ENCODE assay signal across 31 cellular contexts in the genomic region with DNA sequence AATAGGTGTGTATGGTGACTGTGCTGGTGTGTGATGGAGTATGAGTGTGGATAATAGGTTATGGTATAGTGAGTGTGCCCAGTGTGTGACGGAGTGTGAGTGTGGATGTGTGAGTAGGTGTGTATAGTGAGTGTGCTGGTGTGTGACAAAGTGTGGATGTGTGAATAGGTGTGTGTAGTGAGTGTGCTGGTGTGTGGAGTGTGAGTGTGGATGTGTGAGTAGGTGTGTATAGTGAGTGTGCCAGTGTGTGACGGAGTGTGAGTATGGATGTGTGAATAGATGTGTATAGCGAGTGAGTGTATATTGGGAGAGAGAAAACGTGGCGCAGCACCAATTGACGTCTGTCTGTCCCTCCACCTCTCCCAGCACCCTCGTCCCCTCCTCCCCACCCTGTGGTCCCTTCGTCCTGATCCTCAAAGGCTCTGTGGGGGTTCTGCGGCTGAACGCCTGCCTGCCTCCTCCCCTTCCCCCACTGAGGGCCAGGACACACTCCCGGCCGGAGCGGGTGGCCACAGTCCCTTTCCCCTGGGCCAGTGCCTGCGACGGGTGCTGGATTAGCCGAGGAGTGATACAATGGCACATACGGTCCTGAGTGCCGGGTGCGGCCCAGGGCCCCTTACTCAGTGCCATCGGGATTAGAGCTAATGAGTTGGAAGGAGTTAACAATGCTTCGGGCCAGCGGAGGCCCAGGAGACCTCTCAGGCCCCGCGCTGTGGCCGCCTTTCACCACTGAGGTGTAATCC.
DNase-seq lines count a peak whose midpoint lies in the region; ATAC-seq, FAIRE-seq and TF ChIP-seq lines count a peak whose summit lies in the region.
"Had no signal": no experiment of that assay in that cellular context is flagged by ENCODE, and none has a peak within 500 bp of the region (broad histone marks: within the 10 kb centered on the region; RNA-seq: fewer than 3 reads in every experiment).

No MANE protein-coding gene starts in this region.

- H3K4me3 ChIP-seq in astrocyte (ENCODE audit: insufficient read depth, low read depth, low read length) (no peak overlapping the region), A673 (ENCODE audit: low read depth, low read length, poor library complexity, severe bottlenecking) (no peak overlapping the region)
- H3K4me3 ChIP-seq: adrenal gland, upper lobe of left lung had no signal

- ATAC-seq in stimulated activated effector memory CD8-positive, alpha-beta T cell treated with anti-CD3 and anti-CD28 coated beads, Interleukin-12 subunit alpha, Interleukin-12 subunit beta, amount 100 ng/mL, for 72 hours, result peak; percentile 34

- intact Hi-C loops in A673 (cut with micrococcal nuclease; ENCODE audit: unreplicated experiment), result no loop called here

- peaks cover 21% of the 10 kb centered on the region for H3K27me3 Mint-ChIP-seq in astrocyte (ENCODE audit: low read depth, unreplicated experiment)

- peaks cover 1% of the 10 kb centered on the region for H3K36me3 Mint-ChIP-seq in astrocyte (ENCODE audit: low read depth, unreplicated experiment)
- no peaks in the 10 kb centered on the region for H3K36me3 Mint-ChIP-seq in stimulated activated effector memory CD8-positive, alpha-beta T cell treated with anti-CD3 and anti-CD28 coated beads, Interleukin-12 subunit alpha, Interleukin-12 subunit beta, amount 100 ng/mL, for 72 hours
- H3K36me3 Mint-ChIP-seq: brain, natural killer cell had no signal

- no peak overlapping the region for H3K27ac ChIP-seq in astrocyte (ENCODE audit: low read depth, low read length)
- no peak overlapping the region for H3K27ac ChIP-seq in RWPE1
- H3K27ac ChIP-seq in A673 (ENCODE audit: low read depth, low read length, poor library complexity, severe bottlenecking), result no peak overlapping the region
- H3K27ac ChIP-seq: 22Rv1, adrenal gland, upper lobe of left lung had no signal

- DNase-seq in NCI-H2171 treated with DMSO at 0.1 percent for 48 hours (lab: John Stamatoyannopoulos, UW), result peak; percentile 31
- no peak for DNase-seq in NCI-H2171 (lab: John Stamatoyannopoulos, UW)
- DNase-seq in astrocyte (ENCODE audit: low read depth), result peak; percentile 4
- peak; percentile 26 for DNase-seq in left kidney (ENCODE audit: low read depth, low spot score)
- no peak for DNase-seq in stimulated activated effector memory CD8-positive, alpha-beta T cell treated with anti-CD3 and anti-CD28 coated beads, Interleukin-12 subunit alpha, Interleukin-12 subunit beta, amount 100 ng/mL, for 72 hours (ENCODE audit: low spot score in 2 of 2)
- no peak for DNase-seq in activated naive CD4-positive, alpha-beta T cell treated with Interleukin-2 at 50 U/mL for 16 hours
- DNase-seq in RWPE1 (ENCODE audit: low spot score), result no peak
- DNase-seq in A673 (ENCODE audit: low spot score), result no peak
- DNase-seq: activated CD4-positive, alpha-beta T cell treated with anti-CD3 and anti-CD28 coated beads for 48 hours; activated T-cell treated with anti-CD3 and anti-CD28 coated beads, Interleukin-2, amount 50 U/mL, for 48 hours; adrenal gland; C1 segment of cervical spinal cord; Caco-2; DMS53; endodermal cell; HFFc6; KG1; kidney; natural killer cell; NCI-H1092 treated with DMSO at 0.1 percent for 48 hours; NCI-H187; NCI-H526 treated with DMSO at 0.1 percent for 48 hours; SHP77; stimulated activated CD4-positive, alpha-beta T cell treated with anti-CD3 and anti-CD28 coated beads, Interleukin-15, amount 100 ng/mL, for 24 hours; stimulated activated CD4-positive, alpha-beta T cell treated with anti-CD3 and anti-CD28 coated beads, Interleukin-4, amount 100 ng/mL, for 4 hours; substantia nigra; T-helper 9 cell had no signal

- BruUV-seq in A673 (replicated peaks; lab: Mats Ljungman, UMichigan), result no TSS peak

- H2AFZ ChIP-seq in astrocyte (ENCODE audit: low read depth, low read length), result peak overlapping the region; percentile 47

- no peak overlapping the region for H3K27ac Mint-ChIP-seq in astrocyte (ENCODE audit: unreplicated experiment)
- no peak overlapping the region for H3K27ac Mint-ChIP-seq in stimulated activated effector memory CD8-positive, alpha-beta T cell treated with anti-CD3 and anti-CD28 coated beads, Interleukin-12 subunit alpha, Interleukin-12 subunit beta, amount 100 ng/mL, for 72 hours
- H3K27ac Mint-ChIP-seq: dendritic cell treated with granulocyte-macrophage colony-stimulating factor and Interleukin-4, amounts not matched to agents 40 ng/mL and 50 ng/mL, for 4 days; endodermal cell; HFFc6; natural killer cell had no signal

- no peaks in the 10 kb centered on the region for H3K4me1 Mint-ChIP-seq in astrocyte (ENCODE audit: low read depth, unreplicated experiment)
- H3K4me1 Mint-ChIP-seq in stimulated activated effector memory CD8-positive, alpha-beta T cell treated with anti-CD3 and anti-CD28 coated beads, Interleukin-12 subunit alpha, Interleukin-12 subunit beta, amount 100 ng/mL, for 72 hours, result peaks cover 14% of the 10 kb centered on the region

- no peaks in the 10 kb centered on the region for H4K20me1 ChIP-seq in astrocyte (ENCODE audit: insufficient read depth, low read length)

- H3K4me1 ChIP-seq in astrocyte (ENCODE audit: insufficient read depth, low read length), result no peaks in the 10 kb centered on the region
- H3K4me1 ChIP-seq in A673 (ENCODE audit: insufficient read depth, low read length, poor library complexity, severe bottlenecking), result no peaks in the 10 kb centered on the region
- H3K4me1 ChIP-seq: adrenal gland, Caco-2 had no signal

- no peak overlapping the region for H3K4me3 Mint-ChIP-seq in astrocyte (ENCODE audit: unreplicated experiment)
- no peak overlapping the region for H3K4me3 Mint-ChIP-seq in stimulated activated effector memory CD8-positive, alpha-beta T cell treated with anti-CD3 and anti-CD28 coated beads, Interleukin-12 subunit alpha, Interleukin-12 subunit beta, amount 100 ng/mL, for 72 hours
- H3K4me3 Mint-ChIP-seq: dendritic cell treated with granulocyte-macrophage colony-stimulating factor and Interleukin-4, amounts not matched to agents 40 ng/mL and 50 ng/mL, for 4 days; endodermal cell; HFFc6; natural killer cell had no signal

- H3K27me3 ChIP-seq in astrocyte (ENCODE audit: insufficient read depth, low read length), result peaks cover 2% of the 10 kb centered on the region
- no peaks in the 10 kb centered on the region for H3K27me3 ChIP-seq in A673 (replicated peaks; ENCODE audit: insufficient read depth, low read depth, low read length, poor library complexity)
- H3K27me3 ChIP-seq: upper lobe of left lung had no signal

- H3K4me2 ChIP-seq in astrocyte (ENCODE audit: low read length), result no peak overlapping the region

- H3K9ac ChIP-seq in astrocyte (ENCODE audit: low read length), result no peak overlapping the region

- H3K79me2 ChIP-seq in astrocyte (ENCODE audit: insufficient read depth, low read length), result no peaks in the 10 kb centered on the region

- no peak for FAIRE-seq in astrocyte (lab: Jason Lieb, UNC)
- FAIRE-seq: kidney had no signal

- H3K9me3 ChIP-seq in astrocyte (ENCODE audit: insufficient read depth, low read depth, low read length), result no peaks in the 10 kb centered on the region
- no peaks in the 10 kb centered on the region for H3K9me3 ChIP-seq in A673 (ENCODE audit: low read depth, low read length, poor library complexity, severe bottlenecking)
- H3K9me3 ChIP-seq: adrenal gland, Caco-2, upper lobe of left lung had no signal

- H3K9me3 Mint-ChIP-seq in astrocyte (ENCODE audit: unreplicated experiment), result no peaks in the 10 kb centered on the region
- H3K9me3 Mint-ChIP-seq in stimulated activated effector memory CD8-positive, alpha-beta T cell treated with anti-CD3 and anti-CD28 coated beads, Interleukin-12 subunit alpha, Interleukin-12 subunit beta, amount 100 ng/mL, for 72 hours, result no peaks in the 10 kb centered on the region
- H3K9me3 Mint-ChIP-seq: HFFc6, natural killer cell had no signal

- TF ChIP-seq CTCF in astrocyte (IDR thresholded peaks at IDR 0.05; ENCODE audit: insufficient read depth, low read depth, low read length) (no peak), RWPE1 (conservative IDR thresholded peaks at IDR 0.05; ENCODE audit: low read depth) (no peak), A673 (conservative IDR thresholded peaks at IDR 0.05; ENCODE audit: low read depth, low read length) (no peak)

- CTCF ChIA-PET in RWPE1 (lab: Yijun Ruan, JAX), result no interaction called here
- CTCF ChIA-PET in A673 (lab: Charles Lee), result no interaction called here

- POLR2A ChIA-PET in RWPE1 (lab: Yijun Ruan, JAX; ENCODE audit: low non-redundant PET), result no interaction called here
- POLR2A ChIA-PET in A673 (lab: Charles Lee; ENCODE audit: low non-redundant PET), result no interaction called here

- H3K36me3 ChIP-seq in astrocyte (ENCODE audit: insufficient read depth, low read length), result no peaks in the 10 kb centered on the region
- no peaks in the 10 kb centered on the region for H3K36me3 ChIP-seq in A673 (ENCODE audit: insufficient read depth, low read length, poor library complexity, severe bottlenecking)
- H3K36me3 ChIP-seq: adrenal gland, upper lobe of left lung had no signal

Comparison
In these comparisons a context has a peak if more than half of its experiments do, and no peak if none do; other contexts are left out.
1. DNase-seq: peak in NCI-H2171 treated with DMSO at 0.1 percent for 48 hours (single experiment), astrocyte (single experiment) and left kidney (single experiment); none in NCI-H2171 (single experiment), stimulated activated effector memory CD8-positive, alpha-beta T cell treated with anti-CD3 and anti-CD28 coated beads, Interleukin-12 subunit alpha, Interleukin-12 subunit beta, amount 100 ng/mL, for 72 hours (0 of 2), activated naive CD4-positive, alpha-beta T cell treated with Interleukin-2 at 50 U/mL for 16 hours (single experiment), RWPE1 (single experiment) and A673 (single experiment).